21 cellular contexts compared by ENCODE assay signal in the genomic region with DNA sequence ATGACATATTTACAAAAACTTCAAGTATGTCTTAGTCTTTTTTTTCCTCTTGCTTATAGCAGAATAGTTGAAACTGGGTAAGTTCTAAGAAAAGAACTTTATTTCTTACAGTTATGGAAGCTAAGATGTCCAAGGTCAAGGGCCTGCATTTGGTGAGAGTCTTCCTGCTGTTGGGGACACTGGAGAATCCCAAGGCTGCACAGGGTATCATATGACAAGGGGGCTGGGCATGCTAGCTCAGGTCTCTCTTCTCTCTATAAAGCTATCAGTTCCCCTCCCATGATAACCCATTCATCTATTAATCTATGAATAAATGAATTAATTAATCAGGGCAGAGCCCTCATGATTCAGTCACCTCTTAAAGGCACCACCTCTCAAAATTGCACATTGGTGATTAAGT.
DNase-seq lines count a peak whose midpoint lies in the region; ATAC-seq and TF ChIP-seq lines count a peak whose summit lies in the region.
"Had no signal": no experiment of that assay in that cellular context is flagged by ENCODE, and none has a peak within 500 bp of the region (broad histone marks: within the 10 kb centered on the region; RNA-seq: fewer than 3 reads in every experiment).

No MANE protein-coding gene starts in this region.

- no peak overlapping the region for H2AFZ ChIP-seq in GM23338
- H2AFZ ChIP-seq: GM23248 had no signal

- no peaks in the 10 kb centered on the region for H3K27me3 ChIP-seq in Caco-2 (replicated peaks; ENCODE audit: control insufficient read depth, insufficient read depth, low read length)
- no peaks in the 10 kb centered on the region for H3K27me3 ChIP-seq in GM23338 (ENCODE audit: insufficient read depth)
- H3K27me3 ChIP-seq: BLaER1 had no signal

- H3K4me1 ChIP-seq in Caco-2: peaks cover 64% of the 10 kb centered on the region
- H3K4me1 ChIP-seq in GM23338 (ENCODE audit: insufficient read depth): no peaks in the 10 kb centered on the region

- intact Hi-C loops in Caco-2 (cut with micrococcal nuclease; ENCODE audit: unreplicated experiment): loop anchor here (5.0 kb wide), 1 partner anchor 85 kb away; no protein-coding TSS in a partner anchor

- H3K4me3 Mint-ChIP-seq in Caco-2 (ENCODE audit: unreplicated experiment) (no peak overlapping the region), GM23338 (no peak overlapping the region)
- no peak overlapping the region for H3K4me3 Mint-ChIP-seq in activated T-helper 17 cell treated with anti-CD3 and anti-CD28 coated beads, Interleukin-2, amount 50 U/mL, for 72 hours
- H3K4me3 Mint-ChIP-seq: B cell; CD4-positive, CD25-positive, alpha-beta regulatory T cell; CD8-positive, alpha-beta T cell; H9; HFFc6 had no signal

- no peak for DNase-seq in Caco-2
- DNase-seq in GM23338 (ENCODE audit: low spot score): no peak
- peak; percentile 67 for DNase-seq in left kidney (ENCODE audit: low read depth, low spot score)
- no peak for DNase-seq in hypothalamus (lab: John Stamatoyannopoulos, UW)
- DNase-seq in activated naive CD4-positive, alpha-beta T cell (lab: John Stamatoyannopoulos, UW): no peak
- DNase-seq: CD4-positive, CD25-positive, alpha-beta regulatory T cell; CD8-positive, alpha-beta T cell; DMS 273 treated with DMSO at 0.1 percent for 48 hours; DMS79; EL; GDM1; GM23248; H9; HFFc6 had no signal

- H3F3A ChIP-seq in GM23338 (replicated peaks; ENCODE audit: low read depth): no peaks in the 10 kb centered on the region

- H3K4me1 Mint-ChIP-seq in Caco-2 (ENCODE audit: low read depth, unreplicated experiment) (peaks cover 35% of the 10 kb centered on the region), GM23338 (peaks cover 22% of the 10 kb centered on the region)
- peaks cover 28% of the 10 kb centered on the region for H3K4me1 Mint-ChIP-seq in activated T-helper 17 cell treated with anti-CD3 and anti-CD28 coated beads, Interleukin-2, amount 50 U/mL, for 72 hours

- H3K36me3 ChIP-seq in Caco-2 (ENCODE audit: control insufficient read depth, insufficient read depth, low read length) (no peaks in the 10 kb centered on the region), GM23338 (ENCODE audit: insufficient read depth) (no peaks in the 10 kb centered on the region)
- H3K36me3 ChIP-seq: BLaER1 had no signal

- peak overlapping the region; percentile 45 for H3K27ac Mint-ChIP-seq in Caco-2 (ENCODE audit: unreplicated experiment)
- no peak overlapping the region for H3K27ac Mint-ChIP-seq in GM23338
- peak overlapping the region; percentile 89 for H3K27ac Mint-ChIP-seq in activated T-helper 17 cell treated with anti-CD3 and anti-CD28 coated beads, Interleukin-2, amount 50 U/mL, for 72 hours
- H3K27ac Mint-ChIP-seq: B cell, HFFc6 had no signal

- no peak overlapping the region for H3K4me2 ChIP-seq in GM23338

- H3K4me3 ChIP-seq in Caco-2 (ENCODE audit: low read depth, low read length) (no peak overlapping the region), GM23338 (no peak overlapping the region)
- H3K4me3 ChIP-seq: BLaER1, GM12878, GM23248 had no signal

- no peaks in the 10 kb centered on the region for H3K36me3 Mint-ChIP-seq in Caco-2 (ENCODE audit: insufficient read depth, unreplicated experiment)
- no peaks in the 10 kb centered on the region for H3K36me3 Mint-ChIP-seq in GM23338 (ENCODE audit: low read depth)
- no peaks in the 10 kb centered on the region for H3K36me3 Mint-ChIP-seq in activated T-helper 17 cell treated with anti-CD3 and anti-CD28 coated beads, Interleukin-2, amount 50 U/mL, for 72 hours (ENCODE audit: low read depth)
- H3K36me3 Mint-ChIP-seq: CD4-positive, CD25-positive, alpha-beta regulatory T cell; CD8-positive, alpha-beta T cell had no signal

- H4K20me1 ChIP-seq in GM23338 (replicated peaks; ENCODE audit: insufficient read depth): no peaks in the 10 kb centered on the region
- H4K20me1 ChIP-seq: BLaER1 had no signal

- no peaks in the 10 kb centered on the region for H3K9me2 ChIP-seq in GM23338 (ENCODE audit: insufficient read depth)

- ATAC-seq in GM23338: peak; percentile 52
- ATAC-seq in activated T-helper 17 cell treated with anti-CD3 and anti-CD28 coated beads, Interleukin-2, amount 50 U/mL, for 72 hours (replicated peaks): no peak
- ATAC-seq in GM18909 (IDR thresholded peaks at IDR 0.05; ENCODE audit: poor library complexity, unreplicated experiment): no peak
- ATAC-seq in GM21447 (IDR thresholded peaks at IDR 0.05; ENCODE audit: unreplicated experiment): no peak

- H3K27ac ChIP-seq in GM23338 (ENCODE audit: low read depth): no peak overlapping the region
- H3K27ac ChIP-seq: BLaER1, C4-2B, GM23248 had no signal

- H3K27me3 Mint-ChIP-seq in Caco-2 (ENCODE audit: insufficient read depth, unreplicated experiment) (no peaks in the 10 kb centered on the region), GM23338 (ENCODE audit: insufficient read depth, low read depth, poor library complexity) (peaks cover 7% of the 10 kb centered on the region)
- no peaks in the 10 kb centered on the region for H3K27me3 Mint-ChIP-seq in activated T-helper 17 cell treated with anti-CD3 and anti-CD28 coated beads, Interleukin-2, amount 50 U/mL, for 72 hours
- H3K27me3 Mint-ChIP-seq: CD4-positive, CD25-positive, alpha-beta regulatory T cell had no signal

- H3K9me3 Mint-ChIP-seq in Caco-2 (ENCODE audit: unreplicated experiment) (no peaks in the 10 kb centered on the region), GM23338 (no peaks in the 10 kb centered on the region)
- H3K9me3 Mint-ChIP-seq in activated T-helper 17 cell treated with anti-CD3 and anti-CD28 coated beads, Interleukin-2, amount 50 U/mL, for 72 hours: peaks cover 4% of the 10 kb centered on the region
- H3K9me3 Mint-ChIP-seq: CD8-positive, alpha-beta T cell; H9; HFFc6 had no signal

- H3K79me2 ChIP-seq in GM23338 (replicated peaks; ENCODE audit: insufficient read depth): no peaks in the 10 kb centered on the region

- BruUV-seq in Caco-2 (replicated peaks; lab: Mats Ljungman, UMichigan): no TSS peak

- POLR2A ChIA-PET in Caco-2 (lab: Charles Lee): no interaction called here

- CTCF ChIA-PET in Caco-2 (lab: Charles Lee): no interaction called here

- TF ChIP-seq CTCF in Caco-2 (IDR thresholded peaks at IDR 0.05; ENCODE audit: insufficient read depth in 1 of 2, low read depth in 1 of 2, low read length in 1 of 2, severe bottlenecking in 1 of 2, unreplicated experiment in 1 of 2): no peak
- TF ChIP-seq CTCF in GM23338 (conservative IDR thresholded peaks at IDR 0.05; ENCODE audit: low read depth in 2 of 2): no peak

- H3K9me3 ChIP-seq in Caco-2: no peaks in the 10 kb centered on the region
- H3K9me3 ChIP-seq: BLaER1 had no signal

TF ChIP-seq in GM23338, 12 proteins besides CTCF, POLR2A, EP300 and RAD21 (continues in another document):
- TF ChIP-seq, protein P1, sequence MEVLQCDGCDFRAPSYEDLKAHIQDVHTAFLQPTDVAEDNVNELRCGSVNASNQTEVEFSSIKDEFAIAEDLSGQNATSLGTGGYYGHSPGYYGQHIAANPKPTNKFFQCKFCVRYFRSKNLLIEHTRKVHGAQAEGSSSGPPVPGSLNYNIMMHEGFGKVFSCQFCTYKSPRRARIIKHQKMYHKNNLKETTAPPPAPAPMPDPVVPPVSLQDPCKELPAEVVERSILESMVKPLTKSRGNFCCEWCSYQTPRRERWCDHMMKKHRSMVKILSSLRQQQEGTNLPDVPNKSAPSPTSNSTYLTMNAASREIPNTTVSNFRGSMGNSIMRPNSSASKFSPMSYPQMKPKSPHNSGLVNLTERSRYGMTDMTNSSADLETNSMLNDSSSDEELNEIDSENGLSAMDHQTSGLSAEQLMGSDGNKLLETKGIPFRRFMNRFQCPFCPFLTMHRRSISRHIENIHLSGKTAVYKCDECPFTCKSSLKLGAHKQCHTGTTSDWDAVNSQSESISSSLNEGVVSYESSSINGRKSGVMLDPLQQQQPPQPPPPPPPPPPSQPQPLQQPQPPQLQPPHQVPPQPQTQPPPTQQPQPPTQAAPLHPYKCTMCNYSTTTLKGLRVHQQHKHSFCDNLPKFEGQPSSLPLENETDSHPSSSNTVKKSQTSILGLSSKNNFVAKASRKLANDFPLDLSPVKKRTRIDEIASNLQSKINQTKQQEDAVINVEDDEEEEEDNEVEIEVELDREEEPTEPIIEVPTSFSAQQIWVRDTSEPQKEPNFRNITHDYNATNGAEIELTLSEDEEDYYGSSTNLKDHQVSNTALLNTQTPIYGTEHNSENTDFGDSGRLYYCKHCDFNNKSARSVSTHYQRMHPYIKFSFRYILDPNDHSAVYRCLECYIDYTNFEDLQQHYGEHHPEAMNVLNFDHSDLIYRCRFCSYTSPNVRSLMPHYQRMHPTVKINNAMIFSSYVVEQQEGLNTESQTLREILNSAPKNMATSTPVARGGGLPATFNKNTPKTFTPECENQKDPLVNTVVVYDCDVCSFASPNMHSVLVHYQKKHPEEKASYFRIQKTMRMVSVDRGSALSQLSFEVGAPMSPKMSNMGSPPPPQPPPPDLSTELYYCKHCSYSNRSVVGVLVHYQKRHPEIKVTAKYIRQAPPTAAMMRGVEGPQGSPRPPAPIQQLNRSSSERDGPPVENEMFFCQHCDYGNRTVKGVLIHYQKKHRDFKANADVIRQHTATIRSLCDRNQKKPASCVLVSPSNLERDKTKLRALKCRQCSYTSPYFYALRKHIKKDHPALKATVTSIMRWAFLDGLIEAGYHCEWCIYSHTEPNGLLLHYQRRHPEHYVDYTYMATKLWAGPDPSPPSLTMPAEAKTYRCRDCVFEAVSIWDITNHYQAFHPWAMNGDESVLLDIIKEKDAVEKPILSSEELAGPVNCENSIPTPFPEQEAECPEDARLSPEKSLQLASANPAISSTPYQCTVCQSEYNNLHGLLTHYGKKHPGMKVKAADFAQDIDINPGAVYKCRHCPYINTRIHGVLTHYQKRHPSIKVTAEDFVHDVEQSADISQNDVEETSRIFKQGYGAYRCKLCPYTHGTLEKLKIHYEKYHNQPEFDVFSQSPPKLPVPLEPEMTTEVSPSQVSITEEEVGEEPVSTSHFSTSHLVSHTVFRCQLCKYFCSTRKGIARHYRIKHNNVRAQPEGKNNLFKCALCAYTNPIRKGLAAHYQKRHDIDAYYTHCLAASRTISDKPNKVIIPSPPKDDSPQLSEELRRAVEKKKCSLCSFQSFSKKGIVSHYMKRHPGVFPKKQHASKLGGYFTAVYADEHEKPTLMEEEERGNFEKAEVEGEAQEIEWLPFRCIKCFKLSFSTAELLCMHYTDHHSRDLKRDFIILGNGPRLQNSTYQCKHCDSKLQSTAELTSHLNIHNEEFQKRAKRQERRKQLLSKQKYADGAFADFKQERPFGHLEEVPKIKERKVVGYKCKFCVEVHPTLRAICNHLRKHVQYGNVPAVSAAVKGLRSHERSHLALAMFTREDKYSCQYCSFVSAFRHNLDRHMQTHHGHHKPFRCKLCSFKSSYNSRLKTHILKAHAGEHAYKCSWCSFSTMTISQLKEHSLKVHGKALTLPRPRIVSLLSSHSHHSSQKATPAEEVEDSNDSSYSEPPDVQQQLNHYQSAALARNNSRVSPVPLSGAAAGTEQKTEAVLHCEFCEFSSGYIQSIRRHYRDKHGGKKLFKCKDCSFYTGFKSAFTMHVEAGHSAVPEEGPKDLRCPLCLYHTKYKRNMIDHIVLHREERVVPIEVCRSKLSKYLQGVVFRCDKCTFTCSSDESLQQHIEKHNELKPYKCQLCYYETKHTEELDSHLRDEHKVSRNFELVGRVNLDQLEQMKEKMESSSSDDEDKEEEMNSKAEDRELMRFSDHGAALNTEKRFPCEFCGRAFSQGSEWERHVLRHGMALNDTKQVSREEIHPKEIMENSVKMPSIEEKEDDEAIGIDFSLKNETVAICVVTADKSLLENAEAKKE (CRISPR knock-in tag; IDR thresholded peaks at IDR 0.05): no peak
- TF ChIP-seq NANOG (IDR thresholded peaks at IDR 0.05; ENCODE audit: borderline replicate concordance): no peak
